Comparison of ENCODE assay signal across 11 cellular contexts in the genomic region with DNA sequence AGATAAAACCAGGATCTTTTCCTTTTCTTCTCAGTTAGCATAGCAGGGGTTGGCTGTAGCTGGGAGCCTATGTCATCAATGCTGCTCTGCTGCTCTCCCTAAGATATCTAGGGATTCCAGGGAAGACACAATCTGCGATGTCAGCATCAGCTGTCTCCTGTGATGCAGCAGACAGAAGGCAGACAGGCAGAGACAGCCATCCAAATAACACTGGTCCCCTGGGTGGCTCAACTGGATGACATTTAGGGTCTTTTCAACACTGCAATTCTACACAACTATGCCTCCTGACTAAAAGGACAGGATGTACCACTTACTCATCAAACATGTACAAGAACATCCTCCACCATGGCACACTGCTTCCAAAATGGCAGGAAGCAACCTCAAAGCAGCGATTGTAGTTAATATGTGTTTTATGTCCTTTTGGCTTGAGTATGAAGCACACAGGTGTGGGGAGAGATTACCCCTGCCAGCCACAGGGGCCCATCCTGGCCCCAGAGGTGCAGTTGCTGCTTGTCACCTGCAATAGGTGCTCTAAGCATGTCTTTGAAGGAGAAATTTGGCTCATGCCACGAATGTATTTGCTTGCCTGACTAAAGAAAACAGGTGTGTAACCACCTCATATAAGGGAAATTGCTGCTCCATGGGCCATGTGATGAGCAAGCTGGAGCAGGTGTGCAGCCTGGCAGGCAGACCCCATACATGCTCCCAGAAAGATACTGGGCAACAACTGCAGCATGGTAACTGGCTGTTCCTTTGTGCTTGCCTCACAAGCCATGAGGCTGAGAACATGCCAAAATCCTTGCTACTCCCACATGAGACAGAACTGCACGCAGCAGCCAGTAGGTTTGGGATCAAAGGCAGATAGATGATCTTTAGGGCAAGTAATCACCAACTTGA.
DNase-seq lines count a peak whose midpoint lies in the region; TF ChIP-seq lines count a peak whose summit lies in the region.
"Had no signal": no experiment of that assay in that cellular context is flagged by ENCODE, and none has a peak within 500 bp of the region (broad histone marks: within the 10 kb centered on the region; RNA-seq: fewer than 3 reads in every experiment).

No MANE protein-coding gene starts in this region.

- peaks cover 11% of the 10 kb centered on the region; the same call in 1 of the 2 replicates for H3F3A ChIP-seq in MM.1S (ENCODE audit: insufficient read depth, low read length)

- no peak overlapping the region for H3K4me3 ChIP-seq in MM.1S (ENCODE audit: low read length)
- H3K4me3 ChIP-seq: esophagus squamous epithelium, SK-N-MC had no signal

- peak overlapping the region; percentile 8; the same call in 1 of the 2 replicates for H3K4me2 ChIP-seq in MM.1S (ENCODE audit: low read depth, low read length)

- H3K9me2 ChIP-seq in MM.1S (replicated peaks; ENCODE audit: insufficient read depth, low read length), result no peaks in the 10 kb centered on the region

- TF ChIP-seq CTCF in MM.1S (IDR thresholded peaks at IDR 0.05; ENCODE audit: low read length) (peak; percentile 14; the same call in 1 of the 2 replicates), VCaP (conservative IDR thresholded peaks at IDR 0.05) (peak; percentile 28), RWPE1 (conservative IDR thresholded peaks at IDR 0.05; ENCODE audit: low read depth) (no peak)

- peak overlapping the region; percentile 3; the same call in 1 of the 2 replicates for H2AFZ ChIP-seq in MM.1S (ENCODE audit: low read length)

- H3K27ac ChIP-seq in MM.1S (ENCODE audit: low read length) (no peak overlapping the region), VCaP (no peak overlapping the region), RWPE1 (no peak overlapping the region)
- H3K27ac ChIP-seq: esophagus squamous epithelium had no signal

- H3K9ac ChIP-seq in MM.1S (ENCODE audit: low read length), result no peak overlapping the region

- no peaks in the 10 kb centered on the region for H3K27me3 ChIP-seq in MM.1S (replicated peaks; ENCODE audit: insufficient read depth, low read length)

- no peaks in the 10 kb centered on the region for H3K79me2 ChIP-seq in MM.1S (ENCODE audit: low read length)

- intact Hi-C loops in cardiac septum (cut with DNase I), result no loop called here

- peaks cover 38% of the 10 kb centered on the region for H3K4me1 ChIP-seq in MM.1S (ENCODE audit: low read length)

- POLR2A ChIA-PET in RWPE1 (lab: Yijun Ruan, JAX; ENCODE audit: low non-redundant PET), result no interaction called here

- no peaks in the 10 kb centered on the region for H3K9me3 ChIP-seq in MM.1S (replicated peaks; ENCODE audit: insufficient read depth, low read length)
- H3K9me3 ChIP-seq: esophagus squamous epithelium had no signal

- H4K20me1 ChIP-seq in MM.1S (ENCODE audit: insufficient read depth, low read length), result no peaks in the 10 kb centered on the region

- DNase-seq in COR-L47 (lab: John Stamatoyannopoulos, UW), result peak; percentile 39
- DNase-seq in MM.1S, result peak; percentile 48
- DNase-seq in medulla oblongata (ENCODE audit: extremely low spot score), result peak; percentile 35
- DNase-seq in dedifferentiated amniotic fluid mesenchymal stem cell (ENCODE audit: extremely low spot score), result no peak
- DNase-seq in cardiac septum (ENCODE audit: low spot score), result no peak
- no peak for DNase-seq in RWPE1 (ENCODE audit: low spot score)
- no peak for DNase-seq in SW480 (ENCODE audit: low spot score)
- DNase-seq: C1 segment of cervical spinal cord, esophagus squamous epithelium had no signal

- CTCF ChIA-PET in RWPE1 (lab: Yijun Ruan, JAX), result no interaction called here

- H3K36me3 ChIP-seq in MM.1S (replicated peaks; ENCODE audit: insufficient read depth, low read length), result no peaks in the 10 kb centered on the region
- H3K36me3 ChIP-seq: esophagus squamous epithelium had no signal

Comparison
In these comparisons a context has a peak if more than half of its experiments do, and no peak if none do; other contexts are left out.
1. DNase-seq: peak in COR-L47 (single experiment), MM.1S (single experiment) and medulla oblongata (single experiment); none in dedifferentiated amniotic fluid mesenchymal stem cell (single experiment), cardiac septum (single experiment), RWPE1 (single experiment) and SW480 (single experiment).